ENCODE assay signal across 28 cellular contexts in genomic region chr4:165426331-165426730, GRCh38. TPM values are rescaled to one million over a fixed set of nuclear protein-coding genes. Genes with fewer than 3 reads are reported as not detected.
"Had no signal": no experiment of that assay in that cellular context is flagged by ENCODE, and none has a peak within 500 bp of the region (broad histone marks: within the 10 kb centered on the region; RNA-seq: fewer than 3 reads in every experiment).

No MANE protein-coding gene starts in this region.

- H3K9me3 ChIP-seq: body of pancreas, SJCRH30 had no signal

- H3K36me3 Mint-ChIP-seq: activated CD8-positive, alpha-beta memory T cell treated with anti-CD3 and anti-CD28 coated beads, Interleukin-2, amount 10 ng/mL, durations not matched to agents 7 days and 5 days; activated naive CD4-positive, alpha-beta T cell treated with anti-CD3 and anti-CD28 coated beads, Interleukin-2, amount 50 U/mL, for 72 hours had no signal

- ATAC-seq: activated CD8-positive, alpha-beta memory T cell treated with anti-CD3 and anti-CD28 coated beads, Interleukin-2, amount 10 ng/mL, durations not matched to agents 7 days and 5 days; body of pancreas; Panc1; SK-N-SH treated with all-trans-retinoic acid at 6 μM for 48 hours had no signal

- DNase-seq: activated CD4-positive, alpha-beta T cell treated with anti-CD3 and anti-CD28 coated beads for 4 hours; activated CD8-positive, alpha-beta memory T cell treated with anti-CD3 and anti-CD28 coated beads, Interleukin-2, amount 10 ng/mL, durations not matched to agents 7 days and 5 days; activated effector memory CD4-positive, alpha-beta T cell treated with anti-CD3 and anti-CD28 coated beads, Interleukin-2, amount 50 U/mL, for 16 hours; activated naive CD4-positive, alpha-beta T cell treated with Interleukin-2 at 50 U/mL for 16 hours; activated T-cell treated with anti-CD3 and anti-CD28 coated beads, Interleukin-2, amount 50 U/mL, for 24 hours; aorta; body of pancreas; NCI-H1105; NCI-H1436; NCI-H1694 treated with DMSO at 0.1 percent for 48 hours; NCI-H2029 treated with DMSO at 0.1 percent for 48 hours; NCI-H345; NCI-H510A; NCI-H526 treated with DMSO at 0.1 percent for 48 hours; NCI-H82; NK-92 treated with Interleukin-12 subunit alpha and Interleukin-12 subunit beta, amount 100 ng/mL, for 24 hours; OCI-M1; Right ventricle myocardium superior; SJCRH30; SW 1271 had no signal

- H3K4me2 ChIP-seq: KMS-11 had no signal

- H3K4me3 ChIP-seq: body of pancreas, SJCRH30 had no signal

- H3K4me3 Mint-ChIP-seq: activated CD8-positive, alpha-beta memory T cell treated with anti-CD3 and anti-CD28 coated beads, Interleukin-2, amount 10 ng/mL, durations not matched to agents 7 days and 5 days; activated T-cell treated with anti-CD3 and anti-CD28 coated beads, Interleukin-2, amount 50 U/mL, for 24 hours; activated T-helper 1 cell treated with anti-CD3 and anti-CD28 coated beads, Interleukin-12 subunit alpha, Interleukin-12 subunit beta, Interleukin-2, Interleukin-4 antibody, amounts not matched to agents 30 ng/mL and 10 ng/mL and 1 ng/mL, durations not matched to agents 14 hours and 24 hours and 36 hours; central memory CD8-positive, alpha-beta T cell had no signal

- H3K27me3 ChIP-seq: body of pancreas, SJCRH30 had no signal

- H3K4me1 ChIP-seq: body of pancreas, SJCRH30 had no signal

- H3K36me3 ChIP-seq: SJCRH30 had no signal

- H3K9ac ChIP-seq: KMS-11 had no signal

- H3K27ac Mint-ChIP-seq: activated CD8-positive, alpha-beta memory T cell treated with anti-CD3 and anti-CD28 coated beads, Interleukin-2, amount 10 ng/mL, durations not matched to agents 7 days and 5 days; activated naive CD4-positive, alpha-beta T cell treated with anti-CD3 and anti-CD28 coated beads, Interleukin-2, amount 50 U/mL, for 72 hours; activated T-cell treated with anti-CD3 and anti-CD28 coated beads, Interleukin-2, amount 50 U/mL, for 24 hours; activated T-helper 1 cell treated with anti-CD3 and anti-CD28 coated beads, Interleukin-12 subunit alpha, Interleukin-12 subunit beta, Interleukin-2, Interleukin-4 antibody, amounts not matched to agents 30 ng/mL and 10 ng/mL and 1 ng/mL, durations not matched to agents 14 hours and 24 hours and 36 hours had no signal

- H3K4me1 Mint-ChIP-seq: central memory CD8-positive, alpha-beta T cell had no signal

- H3K27ac ChIP-seq: body of pancreas, KMS-11, RWPE1, SJCRH30 had no signal

- H3K9me3 Mint-ChIP-seq: activated naive CD4-positive, alpha-beta T cell treated with anti-CD3 and anti-CD28 coated beads, Interleukin-2, amount 50 U/mL, for 72 hours; activated T-cell treated with anti-CD3 and anti-CD28 coated beads, Interleukin-2, amount 50 U/mL, for 24 hours; activated T-helper 1 cell treated with anti-CD3 and anti-CD28 coated beads, Interleukin-12 subunit alpha, Interleukin-12 subunit beta, Interleukin-2, Interleukin-4 antibody, amounts not matched to agents 30 ng/mL and 10 ng/mL and 1 ng/mL, durations not matched to agents 14 hours and 24 hours and 36 hours; central memory CD8-positive, alpha-beta T cell had no signal

RNA-seq across cellular contexts. Expression of gene CPE, which starts 47.5 kb away (rescaled TPM):
- total RNA-seq: activated CD8-positive, alpha-beta memory T cell treated with anti-CD3 and anti-CD28 coated beads, Interleukin-2, amount 10 ng/mL, durations not matched to agents 7 days and 5 days; activated naive CD4-positive, alpha-beta T cell treated with anti-CD3 and anti-CD28 coated beads, Interleukin-2, amount 50 U/mL, for 72 hours; activated T-helper 1 cell treated with anti-CD3 and anti-CD28 coated beads, Interleukin-12 subunit alpha, Interleukin-12 subunit beta, Interleukin-2, Interleukin-4 antibody, amounts not matched to agents 30 ng/mL and 10 ng/mL and 1 ng/mL, durations not matched to agents 14 hours and 24 hours and 36 hours; SJCRH30; T-helper 1 cell treated with Interleukin-12 subunit alpha and Interleukin-12 subunit beta and Interleukin-4 antibody, amounts not matched to agents 30 ng/mL and 1 ng/mL, for 36 hours had no signal
